Comparison of ENCODE assay signal across 1 cellular context in the genomic region with DNA sequence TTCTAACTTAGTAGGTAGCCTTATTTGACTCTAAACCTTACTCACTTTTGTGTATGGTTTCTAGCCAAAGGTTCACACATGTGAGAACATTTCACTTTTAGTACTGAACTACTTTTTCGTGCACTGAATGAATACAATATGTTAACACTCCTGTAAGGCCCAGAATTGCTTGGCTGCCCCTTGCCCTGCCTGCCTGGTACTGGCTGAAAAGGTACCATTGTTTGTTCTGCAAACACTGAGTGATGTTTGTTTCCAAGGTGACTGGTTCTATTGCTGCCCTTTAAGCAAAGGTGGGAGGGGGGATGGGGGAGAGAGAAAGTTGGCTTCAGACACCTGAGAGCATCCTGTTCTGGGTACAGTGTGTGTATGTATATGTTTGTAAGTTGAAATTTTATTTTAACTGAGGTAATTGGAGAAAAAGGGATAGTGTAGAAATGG.
TF ChIP-seq lines count a peak whose summit lies in the region.

No MANE protein-coding gene starts in this region.

TF ChIP-seq in K562, 482 proteins besides CTCF, POLR2A, EP300 and RAD21 (continued from another document and continues in another):
- TF ChIP-seq, protein P1, sequence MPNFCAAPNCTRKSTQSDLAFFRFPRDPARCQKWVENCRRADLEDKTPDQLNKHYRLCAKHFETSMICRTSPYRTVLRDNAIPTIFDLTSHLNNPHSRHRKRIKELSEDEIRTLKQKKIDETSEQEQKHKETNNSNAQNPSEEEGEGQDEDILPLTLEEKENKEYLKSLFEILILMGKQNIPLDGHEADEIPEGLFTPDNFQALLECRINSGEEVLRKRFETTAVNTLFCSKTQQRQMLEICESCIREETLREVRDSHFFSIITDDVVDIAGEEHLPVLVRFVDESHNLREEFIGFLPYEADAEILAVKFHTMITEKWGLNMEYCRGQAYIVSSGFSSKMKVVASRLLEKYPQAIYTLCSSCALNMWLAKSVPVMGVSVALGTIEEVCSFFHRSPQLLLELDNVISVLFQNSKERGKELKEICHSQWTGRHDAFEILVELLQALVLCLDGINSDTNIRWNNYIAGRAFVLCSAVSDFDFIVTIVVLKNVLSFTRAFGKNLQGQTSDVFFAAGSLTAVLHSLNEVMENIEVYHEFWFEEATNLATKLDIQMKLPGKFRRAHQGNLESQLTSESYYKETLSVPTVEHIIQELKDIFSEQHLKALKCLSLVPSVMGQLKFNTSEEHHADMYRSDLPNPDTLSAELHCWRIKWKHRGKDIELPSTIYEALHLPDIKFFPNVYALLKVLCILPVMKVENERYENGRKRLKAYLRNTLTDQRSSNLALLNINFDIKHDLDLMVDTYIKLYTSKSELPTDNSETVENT (CRISPR knock-in tag; IDR thresholded peaks at IDR 0.05), result no peak
- TF ChIP-seq RCOR1 (IDR thresholded peaks at IDR 0.05; ENCODE audit: borderline replicate concordance in 1 of 2, low read depth in 2 of 2, low read length in 2 of 2), result peak in 1 of 2 experiments; percentile 63; a peak in 2 of 4 replicates
- TF ChIP-seq SAP30 (IDR thresholded peaks at IDR 0.05; ENCODE audit: borderline replicate concordance, insufficient read depth, low read depth, low read length, poor library complexity, severe bottlenecking), result no peak
- TF ChIP-seq TRIM24 (IDR thresholded peaks at IDR 0.05), result 0 out of 4 replicates have a peak, but pooled peaks of 1 of the 2 experiments have one; percentile 32
- TF ChIP-seq TFAM (CRISPR knock-in tag; conservative IDR thresholded peaks at IDR 0.05), result no peak
- peak; percentile 74 for TF ChIP-seq RFX1 (IDR thresholded peaks at IDR 0.05)
- TF ChIP-seq TCFL5 (CRISPR knock-in tag; conservative IDR thresholded peaks at IDR 0.05), result no peak
- peak in 1 of 2 experiments; percentile 27; a peak in 1 of 4 replicates for TF ChIP-seq KDM1A (IDR thresholded peaks at IDR 0.05)
- TF ChIP-seq, protein P2, sequence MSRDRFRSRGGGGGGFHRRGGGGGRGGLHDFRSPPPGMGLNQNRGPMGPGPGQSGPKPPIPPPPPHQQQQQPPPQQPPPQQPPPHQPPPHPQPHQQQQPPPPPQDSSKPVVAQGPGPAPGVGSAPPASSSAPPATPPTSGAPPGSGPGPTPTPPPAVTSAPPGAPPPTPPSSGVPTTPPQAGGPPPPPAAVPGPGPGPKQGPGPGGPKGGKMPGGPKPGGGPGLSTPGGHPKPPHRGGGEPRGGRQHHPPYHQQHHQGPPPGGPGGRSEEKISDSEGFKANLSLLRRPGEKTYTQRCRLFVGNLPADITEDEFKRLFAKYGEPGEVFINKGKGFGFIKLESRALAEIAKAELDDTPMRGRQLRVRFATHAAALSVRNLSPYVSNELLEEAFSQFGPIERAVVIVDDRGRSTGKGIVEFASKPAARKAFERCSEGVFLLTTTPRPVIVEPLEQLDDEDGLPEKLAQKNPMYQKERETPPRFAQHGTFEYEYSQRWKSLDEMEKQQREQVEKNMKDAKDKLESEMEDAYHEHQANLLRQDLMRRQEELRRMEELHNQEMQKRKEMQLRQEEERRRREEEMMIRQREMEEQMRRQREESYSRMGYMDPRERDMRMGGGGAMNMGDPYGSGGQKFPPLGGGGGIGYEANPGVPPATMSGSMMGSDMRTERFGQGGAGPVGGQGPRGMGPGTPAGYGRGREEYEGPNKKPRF (IDR thresholded peaks at IDR 0.05; ENCODE audit: low read depth, low read length), result no peak
- no peak for TF ChIP-seq NFXL1 (CRISPR knock-in tag; IDR thresholded peaks at IDR 0.05)
- no peak for TF ChIP-seq FIP1L1 (IDR thresholded peaks at IDR 0.05; ENCODE audit: low read depth, low read length, poor library complexity, severe bottlenecking)
- no peak for TF ChIP-seq SMAD4 (CRISPR knock-in tag; conservative IDR thresholded peaks at IDR 0.05)
- TF ChIP-seq BRCA1 (IDR thresholded peaks at IDR 0.05), result no peak
- TF ChIP-seq BRCA1 (CRISPR knock-in tag; IDR thresholded peaks at IDR 0.05), result no peak
- no peak for TF ChIP-seq CREM (IDR thresholded peaks at IDR 0.05; ENCODE audit: low read depth)
- TF ChIP-seq HLTF (IDR thresholded peaks at IDR 0.05), result 0 out of 2 replicates have a peak, but pooled peaks have one; percentile 47
- TF ChIP-seq, protein P3, sequence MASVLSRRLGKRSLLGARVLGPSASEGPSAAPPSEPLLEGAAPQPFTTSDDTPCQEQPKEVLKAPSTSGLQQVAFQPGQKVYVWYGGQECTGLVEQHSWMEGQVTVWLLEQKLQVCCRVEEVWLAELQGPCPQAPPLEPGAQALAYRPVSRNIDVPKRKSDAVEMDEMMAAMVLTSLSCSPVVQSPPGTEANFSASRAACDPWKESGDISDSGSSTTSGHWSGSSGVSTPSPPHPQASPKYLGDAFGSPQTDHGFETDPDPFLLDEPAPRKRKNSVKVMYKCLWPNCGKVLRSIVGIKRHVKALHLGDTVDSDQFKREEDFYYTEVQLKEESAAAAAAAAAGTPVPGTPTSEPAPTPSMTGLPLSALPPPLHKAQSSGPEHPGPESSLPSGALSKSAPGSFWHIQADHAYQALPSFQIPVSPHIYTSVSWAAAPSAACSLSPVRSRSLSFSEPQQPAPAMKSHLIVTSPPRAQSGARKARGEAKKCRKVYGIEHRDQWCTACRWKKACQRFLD (CRISPR knock-in tag; IDR thresholded peaks at IDR 0.05), result no peak
- TF ChIP-seq KLF13 (tag; IDR thresholded peaks at IDR 0.05; ENCODE audit: borderline replicate concordance, low read depth), result no peak
- TF ChIP-seq PHTF2 (CRISPR knock-in tag; IDR thresholded peaks at IDR 0.05), result no peak
- no peak for TF ChIP-seq SIN3B (IDR thresholded peaks at IDR 0.05; ENCODE audit: low read depth)
- TF ChIP-seq CCNT2 (IDR thresholded peaks at IDR 0.05; ENCODE audit: borderline replicate concordance, extremely low read depth, insufficient read length, low read depth, low read length), result no peak
- no peak for TF ChIP-seq SPI1 (IDR thresholded peaks at IDR 0.05; ENCODE audit: borderline replicate concordance, low read depth, low read length)
- TF ChIP-seq KDM5B (IDR thresholded peaks at IDR 0.05; ENCODE audit: insufficient replicate concordance, low read depth, low read length), result no peak
- no peak for TF ChIP-seq ZNF347 (CRISPR knock-in tag; IDR thresholded peaks at IDR 0.05; ENCODE audit: low read depth)
- no peak for TF ChIP-seq PTBP1 (IDR thresholded peaks at IDR 0.05; ENCODE audit: low read depth, low read length)
- TF ChIP-seq ZSCAN29 (IDR thresholded peaks at IDR 0.05), result no peak
- TF ChIP-seq, protein P4, sequence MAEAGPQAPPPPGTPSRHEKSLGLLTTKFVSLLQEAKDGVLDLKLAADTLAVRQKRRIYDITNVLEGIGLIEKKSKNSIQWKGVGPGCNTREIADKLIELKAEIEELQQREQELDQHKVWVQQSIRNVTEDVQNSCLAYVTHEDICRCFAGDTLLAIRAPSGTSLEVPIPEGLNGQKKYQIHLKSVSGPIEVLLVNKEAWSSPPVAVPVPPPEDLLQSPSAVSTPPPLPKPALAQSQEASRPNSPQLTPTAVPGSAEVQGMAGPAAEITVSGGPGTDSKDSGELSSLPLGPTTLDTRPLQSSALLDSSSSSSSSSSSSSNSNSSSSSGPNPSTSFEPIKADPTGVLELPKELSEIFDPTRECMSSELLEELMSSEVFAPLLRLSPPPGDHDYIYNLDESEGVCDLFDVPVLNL (CRISPR knock-in tag; IDR thresholded peaks at IDR 0.05; ENCODE audit: low read depth), result no peak
- TF ChIP-seq MXI1 (IDR thresholded peaks at IDR 0.05; ENCODE audit: low read depth, low read length), result peak; percentile 32; the same call in 1 of the 2 replicates
- no peak for TF ChIP-seq IRF2 (CRISPR knock-in tag; IDR thresholded peaks at IDR 0.05)
- TF ChIP-seq, protein P5, sequence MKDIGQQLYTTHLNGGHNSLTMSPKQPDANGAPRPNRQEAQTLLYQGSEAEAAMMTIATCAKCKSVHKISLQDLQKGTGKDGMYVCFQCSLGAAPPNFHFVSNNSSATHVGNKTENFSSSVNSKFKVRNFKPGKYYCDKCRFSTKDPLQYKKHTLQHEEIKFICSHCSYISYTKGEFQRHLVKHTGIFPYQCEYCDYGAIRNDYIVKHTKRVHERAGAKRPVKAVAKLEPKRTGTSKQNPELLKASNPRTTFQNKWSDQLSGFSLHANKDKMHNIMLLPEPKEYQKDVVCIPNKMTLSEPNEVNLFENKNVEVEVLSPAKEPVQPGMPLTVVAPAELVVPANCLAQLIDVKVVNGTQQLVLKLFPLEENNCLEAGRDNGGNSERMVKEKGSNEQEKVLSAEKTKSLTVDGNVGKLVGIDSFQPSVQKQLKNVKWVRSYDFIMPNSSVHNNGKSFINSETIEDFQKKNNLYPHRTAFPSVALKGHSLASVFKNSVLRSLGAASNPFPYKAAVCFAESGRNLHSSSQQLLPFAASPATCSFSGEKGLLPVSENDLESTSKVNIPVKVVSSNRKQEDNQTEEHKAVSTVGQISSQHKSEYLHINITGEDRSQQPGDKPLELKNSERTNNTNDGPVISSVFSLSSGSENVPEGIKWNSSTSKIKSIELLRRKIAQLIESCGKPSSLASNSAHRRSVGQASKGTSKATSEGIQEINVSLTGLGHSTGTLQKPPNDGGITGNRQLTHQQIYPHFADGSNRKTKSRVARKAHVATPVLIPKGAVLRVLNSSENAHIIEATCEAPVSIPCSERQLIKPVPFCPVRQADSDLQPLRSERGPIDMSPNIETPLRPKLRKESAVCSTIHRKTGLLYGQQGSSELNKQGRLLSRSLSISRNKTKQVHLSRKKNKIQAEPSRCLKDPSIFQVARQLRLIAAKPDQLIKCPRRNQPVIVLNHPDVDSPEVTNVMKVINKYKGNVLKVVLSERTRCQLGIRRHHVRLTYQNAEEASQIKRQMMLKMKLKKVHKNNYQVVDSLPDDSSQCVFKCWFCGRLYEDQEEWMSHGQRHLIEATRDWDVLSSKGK (CRISPR knock-in tag; IDR thresholded peaks at IDR 0.05), result no peak
- no peak for TF ChIP-seq SMAD2 (IDR thresholded peaks at IDR 0.05; ENCODE audit: low read depth, low read length)
- TF ChIP-seq, protein P6, sequence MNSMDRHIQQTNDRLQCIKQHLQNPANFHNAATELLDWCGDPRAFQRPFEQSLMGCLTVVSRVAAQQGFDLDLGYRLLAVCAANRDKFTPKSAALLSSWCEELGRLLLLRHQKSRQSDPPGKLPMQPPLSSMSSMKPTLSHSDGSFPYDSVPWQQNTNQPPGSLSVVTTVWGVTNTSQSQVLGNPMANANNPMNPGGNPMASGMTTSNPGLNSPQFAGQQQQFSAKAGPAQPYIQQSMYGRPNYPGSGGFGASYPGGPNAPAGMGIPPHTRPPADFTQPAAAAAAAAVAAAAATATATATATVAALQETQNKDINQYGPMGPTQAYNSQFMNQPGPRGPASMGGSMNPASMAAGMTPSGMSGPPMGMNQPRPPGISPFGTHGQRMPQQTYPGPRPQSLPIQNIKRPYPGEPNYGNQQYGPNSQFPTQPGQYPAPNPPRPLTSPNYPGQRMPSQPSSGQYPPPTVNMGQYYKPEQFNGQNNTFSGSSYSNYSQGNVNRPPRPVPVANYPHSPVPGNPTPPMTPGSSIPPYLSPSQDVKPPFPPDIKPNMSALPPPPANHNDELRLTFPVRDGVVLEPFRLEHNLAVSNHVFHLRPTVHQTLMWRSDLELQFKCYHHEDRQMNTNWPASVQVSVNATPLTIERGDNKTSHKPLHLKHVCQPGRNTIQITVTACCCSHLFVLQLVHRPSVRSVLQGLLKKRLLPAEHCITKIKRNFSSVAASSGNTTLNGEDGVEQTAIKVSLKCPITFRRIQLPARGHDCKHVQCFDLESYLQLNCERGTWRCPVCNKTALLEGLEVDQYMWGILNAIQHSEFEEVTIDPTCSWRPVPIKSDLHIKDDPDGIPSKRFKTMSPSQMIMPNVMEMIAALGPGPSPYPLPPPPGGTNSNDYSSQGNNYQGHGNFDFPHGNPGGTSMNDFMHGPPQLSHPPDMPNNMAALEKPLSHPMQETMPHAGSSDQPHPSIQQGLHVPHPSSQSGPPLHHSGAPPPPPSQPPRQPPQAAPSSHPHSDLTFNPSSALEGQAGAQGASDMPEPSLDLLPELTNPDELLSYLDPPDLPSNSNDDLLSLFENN (IDR thresholded peaks at IDR 0.05; ENCODE audit: low read depth in 2 of 2, low read length in 2 of 2), result no peak
- TF ChIP-seq, protein P7, sequence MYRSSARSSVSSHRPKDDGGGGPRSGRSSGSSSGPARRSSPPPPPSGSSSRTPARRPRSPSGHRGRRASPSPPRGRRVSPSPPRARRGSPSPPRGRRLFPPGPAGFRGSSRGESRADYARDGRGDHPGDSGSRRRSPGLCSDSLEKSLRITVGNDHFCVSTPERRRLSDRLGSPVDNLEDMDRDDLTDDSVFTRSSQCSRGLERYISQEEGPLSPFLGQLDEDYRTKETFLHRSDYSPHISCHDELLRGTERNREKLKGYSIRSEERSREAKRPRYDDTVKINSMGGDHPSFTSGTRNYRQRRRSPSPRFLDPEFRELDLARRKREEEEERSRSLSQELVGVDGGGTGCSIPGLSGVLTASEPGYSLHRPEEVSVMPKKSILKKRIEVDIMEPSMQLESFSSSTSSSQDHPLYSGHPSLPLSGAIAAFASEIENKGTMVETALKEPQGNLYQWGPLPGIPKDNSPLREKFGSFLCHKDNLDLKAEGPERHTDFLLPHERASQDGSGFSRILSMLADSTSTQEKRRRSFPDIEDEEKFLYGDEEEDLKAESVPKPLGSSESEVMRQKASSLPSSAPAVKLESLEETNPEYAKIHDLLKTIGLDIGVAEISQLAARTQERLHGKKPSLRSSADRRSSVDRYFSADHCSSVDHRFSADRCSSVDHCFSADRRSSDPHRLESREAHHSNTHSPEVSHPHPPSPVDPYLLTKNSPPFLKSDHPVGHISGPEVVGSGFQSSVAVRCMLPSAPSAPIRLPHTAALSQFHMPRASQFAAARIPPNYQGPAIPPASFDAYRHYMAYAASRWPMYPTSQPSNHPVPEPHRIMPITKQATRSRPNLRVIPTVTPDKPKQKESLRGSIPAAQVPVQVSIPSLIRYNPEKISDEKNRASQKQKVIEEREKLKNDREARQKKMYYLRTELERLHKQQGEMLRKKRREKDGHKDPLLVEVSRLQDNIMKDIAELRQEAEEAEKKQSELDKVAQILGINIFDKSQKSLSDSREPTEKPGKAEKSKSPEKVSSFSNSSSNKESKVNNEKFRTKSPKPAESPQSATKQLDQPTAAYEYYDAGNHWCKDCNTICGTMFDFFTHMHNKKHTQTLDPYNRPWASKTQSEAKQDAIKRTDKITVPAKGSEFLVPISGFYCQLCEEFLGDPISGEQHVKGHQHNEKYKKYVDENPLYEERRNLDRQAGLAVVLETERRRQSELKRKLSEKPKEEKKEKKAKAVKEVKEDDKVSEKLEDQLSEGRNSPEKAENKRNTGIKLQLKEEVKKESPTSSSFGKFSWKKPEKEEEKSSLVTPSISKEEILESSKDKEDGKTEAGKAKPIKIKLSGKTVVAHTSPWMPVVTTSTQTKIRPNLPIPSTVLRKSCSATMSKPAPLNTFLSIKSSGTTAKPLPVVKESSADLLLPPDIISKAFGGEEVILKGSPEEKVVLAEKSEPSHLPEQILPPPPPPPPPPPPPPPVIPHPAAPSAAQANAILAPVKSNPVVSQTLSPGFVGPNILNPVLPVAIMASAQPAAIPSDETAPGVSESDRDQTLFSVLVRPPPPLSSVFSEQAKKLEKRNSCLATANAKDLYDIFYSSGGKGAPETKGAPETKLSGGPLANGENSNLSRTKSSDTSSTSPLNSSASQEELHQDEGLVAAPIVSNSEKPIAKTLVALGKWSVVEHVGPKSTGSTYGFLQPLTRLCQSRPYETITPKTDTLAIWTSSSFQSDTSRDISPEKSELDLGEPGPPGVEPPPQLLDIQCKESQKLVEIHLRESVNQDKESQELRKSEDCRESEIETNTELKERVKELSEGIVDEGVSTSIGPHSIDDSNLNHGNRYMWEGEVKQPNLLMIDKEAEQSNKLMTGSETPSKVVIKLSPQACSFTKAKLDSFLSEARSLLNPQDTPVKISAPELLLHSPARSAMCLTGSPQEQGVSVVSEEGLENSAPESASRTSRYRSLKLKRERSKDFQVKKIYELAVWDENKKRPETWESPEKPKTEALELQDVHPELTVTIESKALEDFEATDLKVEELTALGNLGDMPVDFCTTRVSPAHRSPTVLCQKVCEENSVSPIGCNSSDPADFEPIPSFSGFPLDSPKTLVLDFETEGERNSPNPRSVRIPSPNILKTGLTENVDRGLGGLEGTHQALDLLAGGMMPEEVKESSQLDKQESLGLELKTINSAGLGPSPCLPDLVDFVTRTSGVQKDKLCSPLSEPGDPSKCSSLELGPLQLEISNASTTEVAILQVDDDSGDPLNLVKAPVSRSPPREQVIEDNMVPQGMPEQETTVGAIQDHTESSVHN (IDR thresholded peaks at IDR 0.05; ENCODE audit: borderline replicate concordance in 1 of 2, low read depth in 1 of 2), result no peak
